In genomic region chrX:68995780-68996551, GRCh38 we compare ENCODE assay signal across 9 cellular contexts.
A peak's percentile ranks its signal among the peaks of the same experiment; 100 is the strongest.
DNase-seq lines count a peak whose midpoint lies in the region; TF ChIP-seq lines count a peak whose summit lies in the region.
"Had no signal": no experiment of that assay in that cellular context is flagged by ENCODE, and none has a peak within 500 bp of the region (broad histone marks: within the 10 kb centered on the region; RNA-seq: fewer than 3 reads in every experiment).

No MANE protein-coding gene starts in this region.

- no peaks in the 10 kb centered on the region for H3K9me3 ChIP-seq in breast epithelium
- H3K9me3 ChIP-seq in left ventricle myocardium inferior (replicated peaks): no peaks in the 10 kb centered on the region

- H3K27ac ChIP-seq in breast epithelium: peak overlapping the region in 1 of 2 donors; percentile 66
- H3K27ac ChIP-seq in left ventricle myocardium inferior (replicated peaks): peak overlapping the region; percentile 85
- H3K27ac ChIP-seq in substantia nigra (ENCODE audit: low read depth, low read length, poor library complexity, severe bottlenecking): no peak overlapping the region

- H3K4me1 Mint-ChIP-seq in MCF 10A (ENCODE audit: insufficient read depth, unreplicated experiment) (peaks cover 20% of the 10 kb centered on the region), nephron progenitor cell (peaks cover 42% of the 10 kb centered on the region)
- no peaks in the 10 kb centered on the region for H3K4me1 Mint-ChIP-seq in activated T-cell treated with anti-CD3 and anti-CD28 coated beads, Interleukin-2, amount 50 U/mL, for 24 hours (ENCODE audit: low read depth)

- H3K27me3 Mint-ChIP-seq in MCF 10A (ENCODE audit: insufficient read depth, unreplicated experiment): peaks cover 37% of the 10 kb centered on the region
- peaks cover 15% of the 10 kb centered on the region for H3K27me3 Mint-ChIP-seq in nephron progenitor cell (ENCODE audit: low read depth, poor library complexity)
- peaks cover 45% of the 10 kb centered on the region for H3K27me3 Mint-ChIP-seq in activated T-cell treated with anti-CD3 and anti-CD28 coated beads, Interleukin-2, amount 50 U/mL, for 24 hours

- BruUV-seq in MCF 10A (replicated peaks; lab: Mats Ljungman, UMichigan): no TSS peak

- CTCF ChIA-PET in MCF 10A (lab: Yijun Ruan, JAX): no interaction called here

- DNase-seq in MCF 10A (ENCODE audit: unreplicated experiment) (peak; percentile 62), breast epithelium (ENCODE audit: low spot score in 2 of 2) (no peak), left ventricle myocardium inferior (peak; percentile 62), nephron progenitor cell (no peak), NCI-H1436 (lab: John Stamatoyannopoulos, UW) (no peak), substantia nigra (lab: John Stamatoyannopoulos, UW) (no peak)
- DNase-seq in activated T-cell treated with anti-CD3 and anti-CD28 coated beads, Interleukin-2, amount 50 U/mL, for 24 hours: no peak
- no peak for DNase-seq in stimulated activated CD4-positive, alpha-beta T cell treated with anti-CD3 and anti-CD28 coated beads, Interleukin-2, amount 100 ng/mL, for 48 hours
- DNase-seq: cerebellar nuclear complex had no signal

- no peak for TF ChIP-seq POLR2A in breast epithelium (IDR thresholded peaks at IDR 0.05)

- H3K4me1 ChIP-seq in breast epithelium: no peaks in the 10 kb centered on the region
- peaks cover 47% of the 10 kb centered on the region for H3K4me1 ChIP-seq in left ventricle myocardium inferior

- intact Hi-C loops in MCF 10A (cut with micrococcal nuclease): loop anchor here (1.0 to 5.0 kb wide), 2 partner anchors 29 to 49 kb away; no protein-coding TSS in a partner anchor
- intact Hi-C loops in breast epithelium (cut with DNase I; ENCODE audit: low total_unique reads): no loop called here
- intact Hi-C loops in left ventricle myocardium inferior (cut with micrococcal nuclease): no loop called here

- no peaks in the 10 kb centered on the region for H3K9me3 Mint-ChIP-seq in MCF 10A (ENCODE audit: unreplicated experiment)
- peaks cover 39% of the 10 kb centered on the region for H3K9me3 Mint-ChIP-seq in nephron progenitor cell
- no peaks in the 10 kb centered on the region for H3K9me3 Mint-ChIP-seq in activated T-cell treated with anti-CD3 and anti-CD28 coated beads, Interleukin-2, amount 50 U/mL, for 24 hours

- H3K4me3 ChIP-seq in breast epithelium (no peak overlapping the region), left ventricle myocardium inferior (peak overlapping the region; percentile 45)

- TF ChIP-seq CTCF in MCF 10A (IDR thresholded peaks at IDR 0.05; ENCODE audit: unreplicated experiment): no peak
- no peak for TF ChIP-seq CTCF in breast epithelium (IDR thresholded peaks at IDR 0.05)
- TF ChIP-seq CTCF in left ventricle myocardium inferior (IDR thresholded peaks at IDR 0.05; ENCODE audit: borderline replicate concordance): no peak
- TF ChIP-seq CTCF in nephron progenitor cell (IDR thresholded peaks at IDR 0.05): no peak

- no peaks in the 10 kb centered on the region for H3K36me3 Mint-ChIP-seq in MCF 10A (ENCODE audit: insufficient read depth, unreplicated experiment)
- no peaks in the 10 kb centered on the region for H3K36me3 Mint-ChIP-seq in nephron progenitor cell (ENCODE audit: low read depth)
- no peaks in the 10 kb centered on the region for H3K36me3 Mint-ChIP-seq in activated T-cell treated with anti-CD3 and anti-CD28 coated beads, Interleukin-2, amount 50 U/mL, for 24 hours (ENCODE audit: low read depth)

- no peaks in the 10 kb centered on the region for H3K36me3 ChIP-seq in breast epithelium
- no peaks in the 10 kb centered on the region for H3K36me3 ChIP-seq in left ventricle myocardium inferior

- POLR2A ChIA-PET in MCF 10A (lab: Yijun Ruan, JAX): interaction anchor here (0.6 to 4.4 kb wide), 5 partner anchors 13 to 457 kb away, joined by 3 to 13 read pairs (median 5); partner anchors contain the start of gene EFNB1

- peaks cover 0 to 72% of the 10 kb centered on the region in 2 donors for H3K27me3 ChIP-seq in breast epithelium
- no peaks in the 10 kb centered on the region for H3K27me3 ChIP-seq in left ventricle myocardium inferior (ENCODE audit: low read depth)

- H3K27ac Mint-ChIP-seq in MCF 10A (ENCODE audit: low read depth, unreplicated experiment): peak overlapping the region; percentile 17
- H3K27ac Mint-ChIP-seq in nephron progenitor cell: peak overlapping the region; percentile 62
- no peak overlapping the region for H3K27ac Mint-ChIP-seq in activated T-cell treated with anti-CD3 and anti-CD28 coated beads, Interleukin-2, amount 50 U/mL, for 24 hours

- peak overlapping the region; percentile 47 for H3K4me3 Mint-ChIP-seq in MCF 10A (ENCODE audit: unreplicated experiment)
- H3K4me3 Mint-ChIP-seq in nephron progenitor cell: no peak overlapping the region
- no peak overlapping the region for H3K4me3 Mint-ChIP-seq in activated T-cell treated with anti-CD3 and anti-CD28 coated beads, Interleukin-2, amount 50 U/mL, for 24 hours

Comparison
In these comparisons a context has a peak if more than half of its experiments do, and no peak if none do; other contexts are left out.
1. DNase-seq: peak in MCF 10A (single experiment) and left ventricle myocardium inferior (single experiment); none in breast epithelium (0 of 2), nephron progenitor cell (single experiment), NCI-H1436 (single experiment), activated T-cell treated with anti-CD3 and anti-CD28 coated beads, Interleukin-2, amount 50 U/mL, for 24 hours (single experiment), substantia nigra (0 of 49) and stimulated activated CD4-positive, alpha-beta T cell treated with anti-CD3 and anti-CD28 coated beads, Interleukin-2, amount 100 ng/mL, for 48 hours (0 of 2).